ENCODE assay signal across 21 cellular contexts in genomic region chr21:43300496-43301423, GRCh38.
DNase-seq lines count a peak whose midpoint lies in the region; ATAC-seq and TF ChIP-seq lines count a peak whose summit lies in the region.
"Had no signal": no experiment of that assay in that cellular context is flagged by ENCODE, and none has a peak within 500 bp of the region (broad histone marks: within the 10 kb centered on the region; RNA-seq: fewer than 3 reads in every experiment).

No MANE protein-coding gene starts in this region.

- H3K4me3 Mint-ChIP-seq in H9 = no peak overlapping the region
- no peak overlapping the region for H3K4me3 Mint-ChIP-seq in chondrocyte (ENCODE audit: unreplicated experiment)
- H3K4me3 Mint-ChIP-seq: activated CD4-positive, alpha-beta T cell treated with anti-CD3 and anti-CD28 coated beads, Interleukin-2, amount 10 ng/mL, durations not matched to agents 7 days and 5 days; activated naive CD4-positive, alpha-beta T cell treated with anti-CD3 and anti-CD28 coated beads, Interleukin-2, amount 10 ng/mL, durations not matched to agents 7 days and 5 days; brain; CD4-positive, alpha-beta T cell; naive thymus-derived CD8-positive, alpha-beta T cell had no signal

- no peaks in the 10 kb centered on the region for H3K36me3 ChIP-seq in left ventricle myocardium inferior

- no peak overlapping the region for H3K56ac ChIP-seq in H9 (ENCODE audit: insufficient read length, low read depth, low read length)

- no peak overlapping the region for H2BK20ac ChIP-seq in H9 (ENCODE audit: low read depth, low read length, poor library complexity, severe bottlenecking)

- no peak overlapping the region for H3K4ac ChIP-seq in H9 (ENCODE audit: low read depth, low read length)

- H3K4me1 Mint-ChIP-seq in H9 (peaks cover 0 to 2% of the 10 kb centered on the region in 2 experiments; a peak in 1 of 4 replicates), chondrocyte (ENCODE audit: low read depth) (peaks cover 36% of the 10 kb centered on the region)
- H3K4me1 Mint-ChIP-seq: activated CD4-positive, alpha-beta T cell treated with anti-CD3 and anti-CD28 coated beads, Interleukin-2, amount 10 ng/mL, durations not matched to agents 7 days and 5 days; activated naive CD4-positive, alpha-beta T cell treated with anti-CD3 and anti-CD28 coated beads, Interleukin-2, amount 10 ng/mL, durations not matched to agents 7 days and 5 days had no signal

- H3K27ac ChIP-seq in H9 (ENCODE audit: insufficient read length, low read depth, low read length) (no peak overlapping the region), left ventricle myocardium inferior (replicated peaks) (peak overlapping the region; percentile 63)
- H3K27ac ChIP-seq: SK-N-MC had no signal

- no peak overlapping the region for H3K9ac ChIP-seq in H9 (ENCODE audit: extremely low read depth, insufficient read length, low read length)

- no peak for ATAC-seq in GM21737 (IDR thresholded peaks at IDR 0.05; ENCODE audit: unreplicated experiment)
- ATAC-seq in GM19397 (IDR thresholded peaks at IDR 0.05; ENCODE audit: unreplicated experiment) = no peak
- ATAC-seq: naive thymus-derived CD8-positive, alpha-beta T cell had no signal

- WGBS in H9 (ENCODE audit: extremely low coverage, insufficient read length, low lambda C conversion rate) = no CpG with 5 or more reads among the region's 42 CpGs

- H3K18ac ChIP-seq in H9 (ENCODE audit: insufficient read length, low read depth, low read length) = no peak overlapping the region

- H3K9me3 ChIP-seq in H9 (ENCODE audit: control insufficient read depth, low read depth, low read length) (no peaks in the 10 kb centered on the region), left ventricle myocardium inferior (replicated peaks) (peaks cover 4% of the 10 kb centered on the region)

- H4K8ac ChIP-seq in H9 (replicated peaks; ENCODE audit: insufficient read length, low read depth, low read length) = no peak overlapping the region

- no peaks in the 10 kb centered on the region for H4K20me1 ChIP-seq in H9 (ENCODE audit: control insufficient read depth, insufficient read depth, insufficient read length)

- no peaks in the 10 kb centered on the region for H3K4me1 ChIP-seq in H9 (ENCODE audit: insufficient read depth, low read length)
- peaks cover 27% of the 10 kb centered on the region for H3K4me1 ChIP-seq in left ventricle myocardium inferior

- no peak overlapping the region for H2BK120ac ChIP-seq in H9 (ENCODE audit: low read depth, low read length, poor library complexity, severe bottlenecking)

- intact Hi-C loops in left ventricle myocardium inferior (cut with micrococcal nuclease) = no loop called here

- H2BK5ac ChIP-seq in H9 (ENCODE audit: insufficient read length, low read length) = no peak overlapping the region

- no peaks in the 10 kb centered on the region for H3K23me2 ChIP-seq in H9 (ENCODE audit: insufficient read length, low read depth, low read length, poor library complexity, severe bottlenecking)

- H3K27me3 Mint-ChIP-seq in H9 (ENCODE audit: low read depth) (no peaks in the 10 kb centered on the region), chondrocyte (ENCODE audit: low read depth) (no peaks in the 10 kb centered on the region)
- H3K27me3 Mint-ChIP-seq: activated CD4-positive, alpha-beta T cell treated with anti-CD3 and anti-CD28 coated beads, Interleukin-2, amount 10 ng/mL, durations not matched to agents 7 days and 5 days had no signal

- peak overlapping the region; percentile 25; the same call in 1 of the 2 replicates for H3K14ac ChIP-seq in H9 (ENCODE audit: insufficient read depth, low read length)

- H3K27ac Mint-ChIP-seq in H9 = peak overlapping the region in 1 of 3 experiments; percentile 31; a peak in 1 of 7 replicates
- peak overlapping the region; percentile 89 for H3K27ac Mint-ChIP-seq in chondrocyte (ENCODE audit: unreplicated experiment)
- H3K27ac Mint-ChIP-seq: activated CD4-positive, alpha-beta T cell treated with anti-CD3 and anti-CD28 coated beads, Interleukin-2, amount 10 ng/mL, durations not matched to agents 7 days and 5 days; activated naive CD4-positive, alpha-beta T cell treated with anti-CD3 and anti-CD28 coated beads, Interleukin-2, amount 10 ng/mL, durations not matched to agents 7 days and 5 days; CD4-positive, alpha-beta T cell; naive thymus-derived CD8-positive, alpha-beta T cell; progenitor cell of endocrine pancreas had no signal

- H3K36me3 Mint-ChIP-seq in H9 (ENCODE audit: insufficient read depth in 1 of 3, low read depth in 3 of 3) = no peaks in the 10 kb centered on the region; a peak in 1 of 7 replicates
- no peaks in the 10 kb centered on the region for H3K36me3 Mint-ChIP-seq in chondrocyte (ENCODE audit: low read depth)
- H3K36me3 Mint-ChIP-seq: activated naive CD4-positive, alpha-beta T cell treated with anti-CD3 and anti-CD28 coated beads, Interleukin-2, amount 10 ng/mL, durations not matched to agents 7 days and 5 days; brain; naive thymus-derived CD8-positive, alpha-beta T cell had no signal

- TF ChIP-seq CTCF in H9 (conservative IDR thresholded peaks at IDR 0.05) (no peak), chondrocyte (IDR thresholded peaks at IDR 0.05) (peak; percentile 17), left ventricle myocardium inferior (IDR thresholded peaks at IDR 0.05; ENCODE audit: borderline replicate concordance) (no peak)

- no peak overlapping the region for H2BK12ac ChIP-seq in H9 (ENCODE audit: insufficient read length, low read depth, low read length)

- no peak overlapping the region for H2AFZ ChIP-seq in H9 (ENCODE audit: low read length)

- no peak overlapping the region for H3K4me2 ChIP-seq in H9 (ENCODE audit: insufficient read depth, insufficient read length, low read length)

- no peaks in the 10 kb centered on the region for H3K9me3 Mint-ChIP-seq in H9
- peaks cover under 1% of the 10 kb centered on the region for H3K9me3 Mint-ChIP-seq in chondrocyte (ENCODE audit: low read depth)
- H3K9me3 Mint-ChIP-seq: activated CD4-positive, alpha-beta T cell treated with anti-CD3 and anti-CD28 coated beads, Interleukin-2, amount 10 ng/mL, durations not matched to agents 7 days and 5 days; activated naive CD4-positive, alpha-beta T cell treated with anti-CD3 and anti-CD28 coated beads, Interleukin-2, amount 10 ng/mL, durations not matched to agents 7 days and 5 days; CD4-positive, alpha-beta T cell had no signal

- no peak overlapping the region for H3K4me3 ChIP-seq in left ventricle myocardium inferior
- H3K4me3 ChIP-seq: SK-N-MC had no signal

- H3K23ac ChIP-seq in H9 (ENCODE audit: insufficient read length, low read depth, low read length) = no peak overlapping the region

- H4K5ac ChIP-seq in H9 (ENCODE audit: insufficient read length, low read depth, low read length) = no peak overlapping the region

- no peaks in the 10 kb centered on the region for H3K79me1 ChIP-seq in H9 (ENCODE audit: insufficient read depth, low read depth, low read length, poor library complexity, severe bottlenecking)

- no peak overlapping the region for H2BK15ac ChIP-seq in H9 (ENCODE audit: low read depth, low read length)

- no peaks in the 10 kb centered on the region for H3K79me2 ChIP-seq in H9 (ENCODE audit: insufficient read depth, low read length)

- H3K27me3 ChIP-seq in H9 (ENCODE audit: insufficient read depth, low read length) = no peaks in the 10 kb centered on the region
- H3K27me3 ChIP-seq in left ventricle myocardium inferior (ENCODE audit: low read depth) = no peaks in the 10 kb centered on the region

- DNase-seq in H9 (no peak), chondrocyte (ENCODE audit: low spot score) (peak; percentile 86), left ventricle myocardium inferior (peak; percentile 63), renal cortical epithelial cell (ENCODE audit: low read depth) (peak; percentile 22), anterior cingulate cortex (lab: John Stamatoyannopoulos, UW) (no peak), glomerular visceral epithelial cell (ENCODE audit: extremely low spot score) (no peak)
- DNase-seq: ACHN; activated CD4-positive, alpha-beta T cell treated with anti-CD3 and anti-CD28 coated beads, Interleukin-2, amount 10 ng/mL, durations not matched to agents 7 days and 5 days; activated naive CD4-positive, alpha-beta T cell treated with anti-CD3 and anti-CD28 coated beads, Interleukin-2, amount 10 ng/mL, durations not matched to agents 7 days and 5 days; CD4-positive, alpha-beta T cell; DMS79 treated with DMSO at 0.1 percent for 48 hours; Kasumi-1; NCI-H1417; NCI-H226; stimulated activated CD4-positive, alpha-beta T cell treated with anti-CD3 and anti-CD28 coated beads, Interleukin-1b, Interleukin-23, amount 100 ng/mL, for 48 hours had no signal

- H2AK5ac ChIP-seq in H9 (ENCODE audit: insufficient read length, low read length) = no peak overlapping the region

- H4K91ac ChIP-seq in H9 (ENCODE audit: insufficient read length, low read depth, low read length) = no peak overlapping the region

- H3T11ph ChIP-seq in H9 (ENCODE audit: low read length) = no peak overlapping the region

Comparison
In these comparisons a context has a peak if more than half of its experiments do, and no peak if none do; other contexts are left out.
1. DNase-seq: peak in chondrocyte (single experiment), left ventricle myocardium inferior (single experiment) and renal cortical epithelial cell (single experiment); none in H9 (single experiment), anterior cingulate cortex (0 of 58) and glomerular visceral epithelial cell (single experiment).